Comparison of ENCODE assay signal across 8 cellular contexts in genomic region chr11:64923944-64924909, GRCh38.
DNase-seq lines count a peak whose midpoint lies in the region; ATAC-seq and TF ChIP-seq lines count a peak whose summit lies in the region.

PPP2R5B (plus strand) TSS chr11:64924689; CDS start chr11:64925735, 1,046 bp downstream.

- H3K9me3 Mint-ChIP-seq in activated naive CD4-positive, alpha-beta T cell treated with anti-CD3 and anti-CD28 coated beads, Interleukin-2, amount 50 U/mL, for 24 hours, result no peaks in the 10 kb centered on the region

- ATAC-seq in HG02623 (IDR thresholded peaks at IDR 0.05; ENCODE audit: unreplicated experiment) (peak; percentile 72), SK-N-SH treated with all-trans-retinoic acid at 6 μM for 48 hours (peak; percentile 98)

- no peaks in the 10 kb centered on the region for H3K27me3 Mint-ChIP-seq in activated naive CD4-positive, alpha-beta T cell treated with anti-CD3 and anti-CD28 coated beads, Interleukin-2, amount 50 U/mL, for 24 hours

- peak within 1 kb of the TSS; percentile 97 for H3K4me3 Mint-ChIP-seq in activated naive CD4-positive, alpha-beta T cell treated with anti-CD3 and anti-CD28 coated beads, Interleukin-2, amount 50 U/mL, for 24 hours

- peaks cover 17% of the 10 kb centered on the region for H3K4me1 Mint-ChIP-seq in activated naive CD4-positive, alpha-beta T cell treated with anti-CD3 and anti-CD28 coated beads, Interleukin-2, amount 50 U/mL, for 24 hours

- DNase-seq in GM04503 (ENCODE audit: low read depth) (peak; percentile 77), NCI-H1092 treated with DMSO at 0.1 percent for 48 hours (lab: John Stamatoyannopoulos, UW) (peak; percentile 62), globus pallidus (ENCODE audit: low spot score) (peak; percentile 98), non-pigmented ciliary epithelial cell (ENCODE audit: low read depth) (peak; percentile 79), superior temporal gyrus (ENCODE audit: extremely low spot score) (peak; percentile 97)

- H3K27ac Mint-ChIP-seq in activated naive CD4-positive, alpha-beta T cell treated with anti-CD3 and anti-CD28 coated beads, Interleukin-2, amount 50 U/mL, for 24 hours, result peak within 1 kb of the TSS; percentile 98

- H3K36me3 Mint-ChIP-seq in activated naive CD4-positive, alpha-beta T cell treated with anti-CD3 and anti-CD28 coated beads, Interleukin-2, amount 50 U/mL, for 24 hours, result no peaks in the 10 kb centered on the region

TF ChIP-seq in SK-N-SH treated with all-trans-retinoic acid at 6 μM for 48 hours, 23 proteins besides CTCF, POLR2A, EP300 and RAD21:
- no peak for TF ChIP-seq SNAI2 (CRISPR knock-in tag; IDR thresholded peaks at IDR 0.05)
- no peak for TF ChIP-seq TCF4 (CRISPR knock-in tag; IDR thresholded peaks at IDR 0.05; ENCODE audit: borderline replicate concordance)
- no peak for TF ChIP-seq CSRNP3 (CRISPR knock-in tag; IDR thresholded peaks at IDR 0.05)
- TF ChIP-seq PATZ1 (CRISPR knock-in tag; IDR thresholded peaks at IDR 0.05; ENCODE audit: borderline replicate concordance), result 0 out of 2 replicates have a peak, but pooled peaks have one; percentile 46
- TF ChIP-seq CSDC2 (CRISPR knock-in tag; IDR thresholded peaks at IDR 0.05), result no peak
- TF ChIP-seq ZNF565 (CRISPR knock-in tag; conservative IDR thresholded peaks at IDR 0.05; ENCODE audit: low read depth), result 0 out of 2 replicates have a peak, but pooled peaks have one; percentile 20
- TF ChIP-seq ZNF70 (CRISPR knock-in tag; IDR thresholded peaks at IDR 0.05), result no peak
- no peak for TF ChIP-seq PPARA (CRISPR knock-in tag; IDR thresholded peaks at IDR 0.05; ENCODE audit: borderline replicate concordance)
- no peak for TF ChIP-seq ZNF8 (CRISPR knock-in tag; IDR thresholded peaks at IDR 0.05)
- TF ChIP-seq GLIS3 (CRISPR knock-in tag; IDR thresholded peaks at IDR 0.05), result 0 out of 2 replicates have a peak, but pooled peaks have one; percentile 11
- TF ChIP-seq TSHZ2 (CRISPR knock-in tag; IDR thresholded peaks at IDR 0.05), result peak; percentile 29; the same call in 1 of the 2 replicates

Comparison
In these comparisons a context has a peak if more than half of its experiments do, and no peak if none do; other contexts are left out.
1. Peak in every context shown above with its lines: DNase-seq and ATAC-seq.